17 cellular contexts compared by ENCODE assay signal in genomic region chr6:75376347-75377024, GRCh38.
DNase-seq lines count a peak whose midpoint lies in the region; ATAC-seq and TF ChIP-seq lines count a peak whose summit lies in the region.
"Had no signal": no experiment of that assay in that cellular context is flagged by ENCODE, and none has a peak within 500 bp of the region (broad histone marks: within the 10 kb centered on the region; RNA-seq: fewer than 3 reads in every experiment).

No MANE protein-coding gene starts in this region.

- whole genome bisulfite sequencing in HUES64, result 32% methylated on average over 2 of the region's 2 CpGs

- in situ Hi-C loops in astrocyte of the spinal cord (cut with HindIII; ENCODE audit: low sequenced_read_pairs), result no loop called here

- H3K36me3 ChIP-seq in HUES64 (ENCODE audit: insufficient read depth, low read length), result no peaks in the 10 kb centered on the region
- H3K36me3 ChIP-seq: BE2C, upper lobe of right lung had no signal

- no peaks in the 10 kb centered on the region for H3K9me3 ChIP-seq in HUES64 (ENCODE audit: insufficient read depth, low read depth, low read length)
- H3K9me3 ChIP-seq: BE2C, upper lobe of right lung had no signal

- peak overlapping the region; percentile 46; the same call in 1 of the 2 replicates for H3K27ac ChIP-seq in HUES64 (ENCODE audit: low read depth, low read length)
- H3K27ac ChIP-seq: upper lobe of right lung had no signal

- peaks cover 40% of the 10 kb centered on the region for H3K4me1 ChIP-seq in HUES64 (ENCODE audit: insufficient read depth, low read length)
- H3K4me1 ChIP-seq: upper lobe of right lung had no signal

- H3K4me3 ChIP-seq in HUES64 (ENCODE audit: low read length) (no peak overlapping the region), astrocyte of the spinal cord (ENCODE audit: low read depth, low read length) (no peak overlapping the region)
- H3K4me3 ChIP-seq: upper lobe of right lung had no signal

- ATAC-seq in left lobe of liver (no peak), HG02840 (IDR thresholded peaks at IDR 0.05; ENCODE audit: low FRiP score, unreplicated experiment) (no peak)
- ATAC-seq: activated T-cell treated with anti-CD3 and anti-CD28 coated beads, Interleukin-2, amount 50 U/mL, for 72 hours; upper lobe of right lung had no signal

- no peak overlapping the region; the same call in 1 of the 2 replicates for H3K9ac ChIP-seq in HUES64 (ENCODE audit: low read depth, low read length)

- TF ChIP-seq CTCF in astrocyte of the spinal cord (IDR thresholded peaks at IDR 0.05; ENCODE audit: low read depth, low read length), result no peak

- DNase-seq in EL (peak; percentile 80), astrocyte of the spinal cord (ENCODE audit: low read depth, low spot score) (peak; percentile 19), kidney glomerular epithelial cell (lab: John Stamatoyannopoulos, UW) (peak; percentile 47), left lobe of liver (ENCODE audit: low spot score) (no peak), NCI-H446 (lab: John Stamatoyannopoulos, UW) (no peak), LoVo (ENCODE audit: low spot score) (no peak)
- DNase-seq: activated CD4-positive, alpha-beta T cell treated with anti-CD3 and anti-CD28 coated beads, Interleukin-2, amount 50 U/mL, for 4 hours; activated T-cell treated with anti-CD3 and anti-CD28 coated beads, Interleukin-2, amount 50 U/mL, for 72 hours; BE2C; KBM-7; NCI-H1417 treated with DMSO at 0.1 percent for 48 hours; NCI-H524; stimulated activated CD4-positive, alpha-beta T cell treated with anti-CD3 and anti-CD28 coated beads, Interleukin-1b, Interleukin-23, amount 100 ng/mL, for 48 hours; stimulated activated CD8-positive, alpha-beta memory T cell treated with anti-CD3 and anti-CD28 coated beads, Interleukin-4, amount 100 ng/mL, for 48 hours; upper lobe of right lung had no signal

- no peaks in the 10 kb centered on the region for H3K27me3 ChIP-seq in HUES64 (ENCODE audit: insufficient read depth, low read length)
- H3K27me3 ChIP-seq: BE2C, upper lobe of right lung had no signal

Comparison
In these comparisons a context has a peak if more than half of its experiments do, and no peak if none do; other contexts are left out.
1. DNase-seq: peak in EL (single experiment), astrocyte of the spinal cord (single experiment) and kidney glomerular epithelial cell (single experiment); none in left lobe of liver (single experiment), NCI-H446 (0 of 2) and LoVo (single experiment).